1 cellular context compared by ENCODE assay signal in the genomic region with DNA sequence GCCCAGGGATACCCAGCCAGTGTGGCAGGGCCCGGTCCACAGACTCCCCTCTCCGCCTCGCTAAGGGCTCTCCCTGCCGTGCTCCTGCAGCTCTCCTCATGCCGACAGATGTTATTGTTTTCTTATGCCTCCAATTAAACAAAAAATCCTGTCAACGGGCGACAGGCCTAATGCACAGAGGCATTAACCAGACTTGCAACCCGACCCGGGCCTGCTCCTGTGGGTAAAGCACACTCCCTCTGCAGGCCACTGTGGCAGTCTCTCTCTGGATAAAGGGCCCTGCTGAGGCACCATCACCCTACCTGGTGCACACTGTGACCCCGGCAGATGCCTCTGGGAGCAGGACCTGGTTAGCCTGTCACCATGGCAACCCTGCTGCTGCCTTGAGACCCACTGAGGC.
TF ChIP-seq lines count a peak whose summit lies in the region.

No MANE protein-coding gene starts in this region.

TF ChIP-seq in HCT116, 20 proteins besides CTCF, POLR2A, EP300 and RAD21:
- TF ChIP-seq JUND (IDR thresholded peaks at IDR 0.05) (no peak), YY1 (IDR thresholded peaks at IDR 0.05; ENCODE audit: extremely low read depth, insufficient replicate concordance, low read depth, low read length) (no peak), CBX3 (IDR thresholded peaks at IDR 0.05; ENCODE audit: low read depth) (no peak), CEBPB (IDR thresholded peaks at IDR 0.05; ENCODE audit: low read depth) (no peak), ZFX (IDR thresholded peaks at IDR 0.05) (no peak), ELF1 (IDR thresholded peaks at IDR 0.05; ENCODE audit: borderline replicate concordance, low read depth) (no peak), EZH2 (IDR thresholded peaks at IDR 0.05) (no peak), POLR2AphosphoS5 (IDR thresholded peaks at IDR 0.05; ENCODE audit: low read depth, low read length) (no peak), EZH2phosphoT487 (IDR thresholded peaks at IDR 0.05; ENCODE audit: borderline replicate concordance) (no peak), SIN3A (IDR thresholded peaks at IDR 0.05; ENCODE audit: low read depth) (no peak), SP1 (IDR thresholded peaks at IDR 0.05; ENCODE audit: low read depth) (no peak), EGR1 (IDR thresholded peaks at IDR 0.05; ENCODE audit: low read depth) (no peak), SRF (IDR thresholded peaks at IDR 0.05; ENCODE audit: low read depth) (no peak), TCF7L2 (IDR thresholded peaks at IDR 0.05; ENCODE audit: borderline replicate concordance, extremely low read depth, insufficient read depth, insufficient read length) (no peak), FOSL1 (IDR thresholded peaks at IDR 0.05; ENCODE audit: low read depth) (no peak), ZNF274 (IDR thresholded peaks at IDR 0.05; ENCODE audit: low read depth, low read length) (no peak)
- TF ChIP-seq, protein P1, sequence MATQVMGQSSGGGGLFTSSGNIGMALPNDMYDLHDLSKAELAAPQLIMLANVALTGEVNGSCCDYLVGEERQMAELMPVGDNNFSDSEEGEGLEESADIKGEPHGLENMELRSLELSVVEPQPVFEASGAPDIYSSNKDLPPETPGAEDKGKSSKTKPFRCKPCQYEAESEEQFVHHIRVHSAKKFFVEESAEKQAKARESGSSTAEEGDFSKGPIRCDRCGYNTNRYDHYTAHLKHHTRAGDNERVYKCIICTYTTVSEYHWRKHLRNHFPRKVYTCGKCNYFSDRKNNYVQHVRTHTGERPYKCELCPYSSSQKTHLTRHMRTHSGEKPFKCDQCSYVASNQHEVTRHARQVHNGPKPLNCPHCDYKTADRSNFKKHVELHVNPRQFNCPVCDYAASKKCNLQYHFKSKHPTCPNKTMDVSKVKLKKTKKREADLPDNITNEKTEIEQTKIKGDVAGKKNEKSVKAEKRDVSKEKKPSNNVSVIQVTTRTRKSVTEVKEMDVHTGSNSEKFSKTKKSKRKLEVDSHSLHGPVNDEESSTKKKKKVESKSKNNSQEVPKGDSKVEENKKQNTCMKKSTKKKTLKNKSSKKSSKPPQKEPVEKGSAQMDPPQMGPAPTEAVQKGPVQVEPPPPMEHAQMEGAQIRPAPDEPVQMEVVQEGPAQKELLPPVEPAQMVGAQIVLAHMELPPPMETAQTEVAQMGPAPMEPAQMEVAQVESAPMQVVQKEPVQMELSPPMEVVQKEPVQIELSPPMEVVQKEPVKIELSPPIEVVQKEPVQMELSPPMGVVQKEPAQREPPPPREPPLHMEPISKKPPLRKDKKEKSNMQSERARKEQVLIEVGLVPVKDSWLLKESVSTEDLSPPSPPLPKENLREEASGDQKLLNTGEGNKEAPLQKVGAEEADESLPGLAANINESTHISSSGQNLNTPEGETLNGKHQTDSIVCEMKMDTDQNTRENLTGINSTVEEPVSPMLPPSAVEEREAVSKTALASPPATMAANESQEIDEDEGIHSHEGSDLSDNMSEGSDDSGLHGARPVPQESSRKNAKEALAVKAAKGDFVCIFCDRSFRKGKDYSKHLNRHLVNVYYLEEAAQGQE (IDR thresholded peaks at IDR 0.05; ENCODE audit: low read depth) = no peak
- TF ChIP-seq, protein P2, sequence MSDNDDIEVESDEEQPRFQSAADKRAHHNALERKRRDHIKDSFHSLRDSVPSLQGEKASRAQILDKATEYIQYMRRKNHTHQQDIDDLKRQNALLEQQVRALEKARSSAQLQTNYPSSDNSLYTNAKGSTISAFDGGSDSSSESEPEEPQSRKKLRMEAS (IDR thresholded peaks at IDR 0.05) = no peak
- TF ChIP-seq, protein P3, sequence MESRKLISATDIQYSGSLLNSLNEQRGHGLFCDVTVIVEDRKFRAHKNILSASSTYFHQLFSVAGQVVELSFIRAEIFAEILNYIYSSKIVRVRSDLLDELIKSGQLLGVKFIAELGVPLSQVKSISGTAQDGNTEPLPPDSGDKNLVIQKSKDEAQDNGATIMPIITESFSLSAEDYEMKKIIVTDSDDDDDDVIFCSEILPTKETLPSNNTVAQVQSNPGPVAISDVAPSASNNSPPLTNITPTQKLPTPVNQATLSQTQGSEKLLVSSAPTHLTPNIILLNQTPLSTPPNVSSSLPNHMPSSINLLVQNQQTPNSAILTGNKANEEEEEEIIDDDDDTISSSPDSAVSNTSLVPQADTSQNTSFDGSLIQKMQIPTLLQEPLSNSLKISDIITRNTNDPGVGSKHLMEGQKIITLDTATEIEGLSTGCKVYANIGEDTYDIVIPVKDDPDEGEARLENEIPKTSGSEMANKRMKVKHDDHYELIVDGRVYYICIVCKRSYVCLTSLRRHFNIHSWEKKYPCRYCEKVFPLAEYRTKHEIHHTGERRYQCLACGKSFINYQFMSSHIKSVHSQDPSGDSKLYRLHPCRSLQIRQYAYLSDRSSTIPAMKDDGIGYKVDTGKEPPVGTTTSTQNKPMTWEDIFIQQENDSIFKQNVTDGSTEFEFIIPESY (IDR thresholded peaks at IDR 0.05; ENCODE audit: extremely low read depth, insufficient replicate concordance, low read length) = no peak
- TF ChIP-seq, protein P4, sequence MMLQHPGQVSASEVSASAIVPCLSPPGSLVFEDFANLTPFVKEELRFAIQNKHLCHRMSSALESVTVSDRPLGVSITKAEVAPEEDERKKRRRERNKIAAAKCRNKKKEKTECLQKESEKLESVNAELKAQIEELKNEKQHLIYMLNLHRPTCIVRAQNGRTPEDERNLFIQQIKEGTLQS (IDR thresholded peaks at IDR 0.05) = no peak
